ENCODE assay signal across 13 cellular contexts in the genomic region with DNA sequence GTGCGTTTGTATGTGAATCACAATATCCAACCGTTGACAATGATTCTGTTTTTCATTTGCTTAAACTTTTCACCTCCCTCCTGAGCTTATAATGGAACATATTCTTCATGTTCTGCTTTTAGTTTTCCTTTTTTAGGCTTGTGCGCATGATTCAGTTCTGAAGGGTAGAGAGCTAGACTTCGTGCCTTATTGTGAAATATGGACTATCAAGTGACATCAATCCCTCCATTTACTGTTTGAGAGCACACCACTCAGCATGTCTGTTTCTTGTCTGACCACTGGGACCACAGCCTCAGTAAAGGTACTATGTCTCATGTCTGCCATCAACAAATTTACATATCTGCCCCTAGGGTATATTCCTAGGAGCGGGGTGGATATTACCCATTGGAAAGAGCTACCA. TPM values are rescaled to one million over a fixed set of nuclear protein-coding genes. Genes with fewer than 3 reads are reported as not detected.
A peak's percentile ranks its signal among the peaks of the same experiment; 100 is the strongest.
DNase-seq lines count a peak whose midpoint lies in the region; ATAC-seq and TF ChIP-seq lines count a peak whose summit lies in the region.
"Had no signal": no experiment of that assay in that cellular context is flagged by ENCODE, and none has a peak within 500 bp of the region (broad histone marks: within the 10 kb centered on the region; RNA-seq: fewer than 3 reads in every experiment).

No MANE protein-coding gene starts in this region.

- no peaks in the 10 kb centered on the region for H3K36me3 Mint-ChIP-seq in naive thymus-derived CD4-positive, alpha-beta T cell
- no peaks in the 10 kb centered on the region for H3K36me3 Mint-ChIP-seq in activated T-cell treated with anti-CD3 and anti-CD28 coated beads, Interleukin-2, amount 50 U/mL, for 72 hours (ENCODE audit: insufficient read depth in 2 of 2)

- no peaks in the 10 kb centered on the region for H3K27me3 ChIP-seq in naive thymus-derived CD4-positive, alpha-beta T cell (ENCODE audit: control insufficient read depth in 2 of 2, insufficient read depth in 2 of 2, low read length in 2 of 2)

- ATAC-seq in naive thymus-derived CD4-positive, alpha-beta T cell, result peak; percentile 45
- ATAC-seq in activated T-cell treated with anti-CD3 and anti-CD28 coated beads, Interleukin-2, amount 50 U/mL, for 72 hours (replicated peaks in 1 of 2), result no peak
- ATAC-seq in HG03520 (IDR thresholded peaks at IDR 0.05; ENCODE audit: unreplicated experiment), result no peak

- H3K4me1 Mint-ChIP-seq in naive thymus-derived CD4-positive, alpha-beta T cell, result no peaks in the 10 kb centered on the region
- no peaks in the 10 kb centered on the region for H3K4me1 Mint-ChIP-seq in activated T-cell treated with anti-CD3 and anti-CD28 coated beads, Interleukin-2, amount 50 U/mL, for 72 hours (ENCODE audit: low read depth)

- DNase-seq in NOMO-1 (lab: John Stamatoyannopoulos, UW; ENCODE audit: unreplicated experiment in 2 of 2) (peak; percentile 73 to 93), fibroblast of pulmonary artery (ENCODE audit: low read depth) (peak; percentile 7), GM10248 (ENCODE audit: extremely low spot score) (no peak)
- no peak for DNase-seq in naive thymus-derived CD4-positive, alpha-beta T cell
- DNase-seq in activated T-cell treated with anti-CD3 and anti-CD28 coated beads, Interleukin-2, amount 50 U/mL, for 72 hours, result no peak
- DNase-seq: activated CD4-positive, CD25-positive, alpha-beta regulatory T cell; activated T-cell treated with anti-CD3 and anti-CD28 coated beads, Interleukin-2, amount 50 U/mL, for 24 hours; Calu3; IMR-90; NCI-H1694; NCI-H774 had no signal

- peaks cover 0 to 6% (median 0%) of the 10 kb centered on the region in 5 donors for H3K27me3 Mint-ChIP-seq in naive thymus-derived CD4-positive, alpha-beta T cell
- no peaks in the 10 kb centered on the region for H3K27me3 Mint-ChIP-seq in activated T-cell treated with anti-CD3 and anti-CD28 coated beads, Interleukin-2, amount 50 U/mL, for 72 hours (ENCODE audit: low read depth)
- H3K27me3 Mint-ChIP-seq: activated T-cell treated with anti-CD3 and anti-CD28 coated beads, Interleukin-2, amount 50 U/mL, for 24 hours had no signal

- peaks cover 0 to 9% (median 0%) of the 10 kb centered on the region in 11 donors for H3K9me3 Mint-ChIP-seq in naive thymus-derived CD4-positive, alpha-beta T cell
- H3K9me3 Mint-ChIP-seq in activated T-cell treated with anti-CD3 and anti-CD28 coated beads, Interleukin-2, amount 50 U/mL, for 72 hours, result peaks cover 0 to 5% of the 10 kb centered on the region in 2 donors
- H3K9me3 Mint-ChIP-seq: activated T-cell treated with anti-CD3 and anti-CD28 coated beads, Interleukin-2, amount 50 U/mL, for 24 hours had no signal

- no peak overlapping the region for H3K4me3 Mint-ChIP-seq in naive thymus-derived CD4-positive, alpha-beta T cell
- no peak overlapping the region for H3K4me3 Mint-ChIP-seq in activated T-cell treated with anti-CD3 and anti-CD28 coated beads, Interleukin-2, amount 50 U/mL, for 72 hours
- H3K4me3 Mint-ChIP-seq: activated T-cell treated with anti-CD3 and anti-CD28 coated beads, Interleukin-2, amount 50 U/mL, for 24 hours had no signal

- H3K4me3 ChIP-seq in fibroblast of pulmonary artery (replicated peaks; ENCODE audit: low read depth, low read length) (no peak overlapping the region), urinary bladder (ENCODE audit: low read depth, low read length) (no peak overlapping the region)
- H3K4me3 ChIP-seq in naive thymus-derived CD4-positive, alpha-beta T cell (ENCODE audit: low read length), result no peak overlapping the region

- CTCF ChIA-PET in naive thymus-derived CD4-positive, alpha-beta T cell (lab: Charles Lee), result no interaction called here
- CTCF ChIA-PET in GM10248 (lab: Yijun Ruan, JAX), result interaction anchor here (0.8 to 2.8 kb wide), 4 partner anchors 9 to 18 kb away, joined by 3 to 9 read pairs (median 6); no protein-coding TSS in a partner anchor

- no peaks in the 10 kb centered on the region for H3K36me3 ChIP-seq in naive thymus-derived CD4-positive, alpha-beta T cell (ENCODE audit: control insufficient read depth in 2 of 3, insufficient read depth in 3 of 3, low read length in 3 of 3)
- H3K36me3 ChIP-seq in urinary bladder (ENCODE audit: insufficient read depth), result no peaks in the 10 kb centered on the region

- H3K9me3 ChIP-seq in naive thymus-derived CD4-positive, alpha-beta T cell (ENCODE audit: control insufficient read depth in 2 of 3, low read length in 3 of 3), result no peaks in the 10 kb centered on the region

- no peaks in the 10 kb centered on the region for H3K4me1 ChIP-seq in naive thymus-derived CD4-positive, alpha-beta T cell (ENCODE audit: control insufficient read depth in 2 of 2, insufficient read depth in 2 of 2, low read length in 2 of 2)
- H3K4me1 ChIP-seq in urinary bladder (ENCODE audit: insufficient read depth), result no peaks in the 10 kb centered on the region

- TF ChIP-seq CTCF in fibroblast of pulmonary artery (IDR thresholded peaks at IDR 0.05; ENCODE audit: low read length, missing control alignments), result no peak
- TF ChIP-seq CTCF in GM10248 (IDR thresholded peaks at IDR 0.05; ENCODE audit: control extremely low read depth, extremely low read depth, low read depth, missing control alignments), result no peak

- WGBS in urinary bladder, result 65% methylated on average over 5 of the region's 5 CpGs

- POLR2A ChIA-PET in naive thymus-derived CD4-positive, alpha-beta T cell (lab: Charles Lee), result no interaction called here
- POLR2A ChIA-PET in GM10248 (lab: Yijun Ruan, JAX), result no interaction called here

- intact Hi-C loops in naive thymus-derived CD4-positive, alpha-beta T cell (cut with micrococcal nuclease), result no loop called here

- H3K27ac ChIP-seq in naive thymus-derived CD4-positive, alpha-beta T cell (ENCODE audit: low read depth, low read length), result no peak overlapping the region
- peak overlapping the region; percentile 16 for H3K27ac ChIP-seq in urinary bladder (ENCODE audit: low read depth)

- H3K27ac Mint-ChIP-seq in naive thymus-derived CD4-positive, alpha-beta T cell, result no peak overlapping the region
- no peak overlapping the region for H3K27ac Mint-ChIP-seq in activated T-cell treated with anti-CD3 and anti-CD28 coated beads, Interleukin-2, amount 50 U/mL, for 72 hours
- H3K27ac Mint-ChIP-seq: activated T-cell treated with anti-CD3 and anti-CD28 coated beads, Interleukin-2, amount 50 U/mL, for 24 hours had no signal

RNA-seq across cellular contexts. Expression of gene LPAR1, which starts 30.5 kb away (rescaled TPM):
- total RNA-seq in naive thymus-derived CD4-positive, alpha-beta T cell, result 1 to 10 TPM in 1 of 5 experiments, under 1 TPM in 2, not detected in 2; 0.13 to 1.9 (median 0.45) TPM
- polyA plus RNA-seq in naive thymus-derived CD4-positive, alpha-beta T cell, result not detected
- total RNA-seq in urinary bladder, result 134 TPM
- 42.0 TPM for polyA plus RNA-seq in urinary bladder
- not detected for total RNA-seq in activated T-cell treated with anti-CD3 and anti-CD28 coated beads, Interleukin-2, amount 50 U/mL, for 72 hours

Comparison
In these comparisons a context has a peak if more than half of its experiments do, and no peak if none do; other contexts are left out.
1. DNase-seq: peak in NOMO-1 (2 of 2) and fibroblast of pulmonary artery (single experiment); none in naive thymus-derived CD4-positive, alpha-beta T cell (0 of 9), activated T-cell treated with anti-CD3 and anti-CD28 coated beads, Interleukin-2, amount 50 U/mL, for 72 hours (0 of 2) and GM10248 (single experiment).
2. RNA of gene LPAR1, which starts 30.5 kb away (total RNA-seq): 134 TPM in urinary bladder (single experiment); 0.13 to 1.9 TPM in naive thymus-derived CD4-positive, alpha-beta T cell and not detected in activated T-cell treated with anti-CD3 and anti-CD28 coated beads, Interleukin-2, amount 50 U/mL, for 72 hours; every median in the first group is over 10 times any median in the second.